In the genomic region with DNA sequence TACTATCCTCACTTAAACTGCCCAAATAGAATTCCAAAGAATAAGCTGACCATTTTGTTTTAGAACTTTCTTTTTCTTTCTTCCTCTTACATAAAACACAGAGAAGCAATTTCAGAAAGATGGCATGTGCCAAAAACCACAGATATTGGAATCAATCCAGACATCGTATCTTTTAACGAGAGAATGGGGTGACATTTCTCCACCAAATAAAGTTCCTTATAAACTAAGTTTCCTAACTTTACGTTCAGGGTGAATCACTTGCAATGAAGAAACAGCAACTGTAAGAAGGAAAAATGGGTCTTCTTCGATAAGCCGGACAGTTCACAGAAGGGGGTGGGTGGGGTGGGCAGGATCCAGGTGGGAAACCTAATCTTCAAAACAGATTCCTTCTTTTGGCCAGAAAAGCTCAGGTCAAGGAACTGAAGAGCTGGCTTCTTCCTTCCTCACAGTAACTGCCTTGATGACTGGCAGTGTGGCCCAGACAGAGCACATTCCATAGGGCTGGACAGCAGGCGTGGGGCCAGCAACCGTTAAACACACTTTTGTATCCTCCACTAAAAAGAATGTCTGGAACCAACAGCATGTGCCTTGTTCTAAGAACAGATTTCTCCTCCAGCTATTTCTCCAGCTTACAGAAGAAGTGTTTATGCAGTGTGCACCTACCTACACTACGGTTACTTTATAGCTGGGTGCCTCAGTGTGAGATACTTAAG, we compare ENCODE assay signal across 10 cellular contexts. TPM values are rescaled to one million over a fixed set of nuclear protein-coding genes. Genes with fewer than 3 reads are reported as not detected.
A peak's percentile ranks its signal among the peaks of the same experiment; 100 is the strongest.
DNase-seq lines count a peak whose midpoint lies in the region; ATAC-seq and TF ChIP-seq lines count a peak whose summit lies in the region.
"Had no signal": no experiment of that assay in that cellular context is flagged by ENCODE, and none has a peak within 500 bp of the region (broad histone marks: within the 10 kb centered on the region; RNA-seq: fewer than 3 reads in every experiment).

No MANE protein-coding gene starts in this region.

- H3K27ac ChIP-seq in ascending aorta (peak overlapping the region; percentile 85 to 87), heart right ventricle (peak overlapping the region in 5 of 10 donors; percentile 44 to 73 (median 53)), sigmoid colon (peak overlapping the region; percentile 59 to 86 (median 78))

- H3K36me3 ChIP-seq in ascending aorta = no peaks in the 10 kb centered on the region
- H3K36me3 ChIP-seq in heart right ventricle = no peaks in the 10 kb centered on the region
- no peaks in the 10 kb centered on the region for H3K36me3 ChIP-seq in sigmoid colon

- TF ChIP-seq CTCF in ascending aorta (IDR thresholded peaks at IDR 0.05) (no peak), heart right ventricle (IDR thresholded peaks at IDR 0.05) (no peak), sigmoid colon (IDR thresholded peaks at IDR 0.05) (no peak)

- WGBS in heart right ventricle, 2 donors = 22 to 23% methylated on average over 8 of the region's 8 CpGs
- 53 to 58% methylated on average over 8 of the region's 8 CpGs for WGBS in sigmoid colon, 2 donors

- TF ChIP-seq POLR2A in sigmoid colon (IDR thresholded peaks at IDR 0.05) = no peak

- peak; percentile 80 for DNase-seq in GM04504 (ENCODE audit: low read depth)
- DNase-seq in ascending aorta (ENCODE audit: low spot score in 2 of 2) = peak in 1 of 2 donors; percentile 90
- DNase-seq in heart right ventricle = peak; percentile 42 to 52
- peak; percentile 86 for DNase-seq in sigmoid colon
- no peak for DNase-seq in effector CD4-positive, alpha-beta T cell
- DNase-seq in NOMO-1 treated with DMSO at 0.1 percent for 48 hours (lab: John Stamatoyannopoulos, UW; ENCODE audit: unreplicated experiment) = no peak
- no peak for DNase-seq in NCI-H69 (lab: John Stamatoyannopoulos, UW)
- no peak for DNase-seq in DMS114 treated with DMSO at 0.1 percent for 48 hours (lab: John Stamatoyannopoulos, UW; ENCODE audit: unreplicated experiment)
- DNase-seq: Karpas-422; stimulated activated naive CD8-positive, alpha-beta T cell treated with anti-CD3 and anti-CD28 coated beads, Interleukin-15, amount 100 ng/mL, for 72 hours had no signal

- H3K27me3 ChIP-seq in ascending aorta (no peaks in the 10 kb centered on the region), heart right ventricle (no peaks in the 10 kb centered on the region), sigmoid colon (no peaks in the 10 kb centered on the region)

- H3K4me1 ChIP-seq in ascending aorta (peaks cover 22 to 82% of the 10 kb centered on the region in 2 donors), heart right ventricle (peaks cover 10 to 87% (median 57%) of the 10 kb centered on the region in 9 donors), sigmoid colon (peaks cover 0 to 97% (median 95%) of the 10 kb centered on the region in 4 donors)

- H3K9me3 ChIP-seq in ascending aorta = no peaks in the 10 kb centered on the region
- no peaks in the 10 kb centered on the region for H3K9me3 ChIP-seq in heart right ventricle
- H3K9me3 ChIP-seq in sigmoid colon = no peaks in the 10 kb centered on the region

- peak in 7 of 8 donors; percentile 38 to 77 (median 64) for ATAC-seq in heart right ventricle
- ATAC-seq: stimulated activated naive CD8-positive, alpha-beta T cell treated with anti-CD3 and anti-CD28 coated beads, Interleukin-15, amount 100 ng/mL, for 72 hours had no signal

- TF ChIP-seq EP300 in sigmoid colon (IDR thresholded peaks at IDR 0.05) = peak in 1 of 4 donors; percentile 9

- intact Hi-C loops in ascending aorta (cut with DNase I) = no loop called here
- intact Hi-C loops in heart right ventricle (cut with DNase I) = no loop called here
- intact Hi-C loops in sigmoid colon (cut with DNase I) = no loop called here

- H3K4me3 ChIP-seq in ascending aorta = peak overlapping the region; percentile 18 to 33
- no peak overlapping the region for H3K4me3 ChIP-seq in heart right ventricle
- H3K4me3 ChIP-seq in sigmoid colon = peak overlapping the region in 2 of 4 donors; percentile 1 to 21

RNA-seq across cellular contexts. Expression of a gene that starts 31.5 kb away (rescaled TPM):
- total RNA-seq in ascending aorta (38.5 TPM), heart right ventricle (10 to 100 TPM; 16.1 to 34.2 (median 23.7) TPM), sigmoid colon (10 to 100 TPM; 26.0 to 41.3 (median 30.2) TPM)
- polyA plus RNA-seq in heart right ventricle (1 to 10 TPM; 4.2 to 8.4 TPM), sigmoid colon (10 to 100 TPM in 1 of 3 donors, 1 to 10 TPM in 2; 3.0 to 15.6 (median 4.4) TPM)

Comparison
In these comparisons a context has a peak if more than half of its experiments do, and no peak if none do; other contexts are left out.
1. DNase-seq: peak in GM04504 (single experiment), heart right ventricle (2 of 2) and sigmoid colon (single experiment); none in effector CD4-positive, alpha-beta T cell (single experiment), NOMO-1 treated with DMSO at 0.1 percent for 48 hours (single experiment), NCI-H69 (single experiment) and DMS114 treated with DMSO at 0.1 percent for 48 hours (single experiment).
2. H3K4me3 ChIP-seq: peak in ascending aorta (2 of 2); none in heart right ventricle (0 of 10).